Comparison of ENCODE assay signal across 9 cellular contexts in the genomic region with DNA sequence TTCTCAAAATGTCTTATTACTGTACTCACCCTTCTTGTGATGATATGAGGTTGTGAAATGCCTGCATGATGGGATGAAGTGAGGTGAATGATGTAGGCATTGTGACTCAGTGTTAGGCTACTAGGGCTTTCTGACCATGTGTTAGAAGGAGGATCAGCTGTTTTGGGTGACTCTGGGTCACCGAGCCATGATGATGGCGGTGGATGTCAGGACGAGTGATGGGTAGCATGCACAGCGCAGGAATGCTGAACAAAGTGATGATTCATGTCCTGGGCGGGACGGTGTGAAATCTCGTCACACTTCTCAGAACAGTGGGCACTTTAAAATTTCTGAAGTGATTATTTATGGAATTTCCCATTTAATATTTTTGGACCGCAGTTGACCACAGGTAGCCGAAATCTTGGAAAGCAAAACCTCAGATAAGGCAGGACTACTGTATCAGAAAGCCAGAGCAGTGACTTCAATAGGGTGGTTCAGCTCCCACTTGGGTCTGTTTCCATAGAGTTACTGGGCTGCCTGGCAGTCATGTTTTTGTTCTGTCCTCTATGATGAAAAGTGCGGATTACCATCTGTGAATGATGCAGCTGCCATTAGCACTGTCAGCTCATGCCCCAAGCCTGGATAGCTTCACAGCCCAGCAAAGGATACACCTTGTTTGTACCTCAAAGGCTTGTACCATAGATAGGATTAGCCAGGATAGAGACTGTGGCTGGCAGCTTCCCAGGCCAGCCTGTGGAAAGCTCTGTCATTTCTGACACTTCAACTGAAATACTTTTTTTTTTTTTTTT. TPM values are rescaled to one million over a fixed set of nuclear protein-coding genes. Genes with fewer than 3 reads are reported as not detected.
A peak's percentile ranks its signal among the peaks of the same experiment; 100 is the strongest.
DNase-seq lines count a peak whose midpoint lies in the region; ATAC-seq and TF ChIP-seq lines count a peak whose summit lies in the region.
"Had no signal": no experiment of that assay in that cellular context is flagged by ENCODE, and none has a peak within 500 bp of the region (broad histone marks: within the 10 kb centered on the region; RNA-seq: fewer than 3 reads in every experiment).

No MANE protein-coding gene starts in this region.

- CTCF ChIA-PET in CD4-positive, alpha-beta memory T cell (lab: Charles Lee; ENCODE audit: partially characterized antibody) = interaction anchor here (0.7 to 1.9 kb wide), 6 partner anchors 12 to 761 kb away, joined by 3 to 7 read pairs (median 3); no protein-coding TSS in a partner anchor

- H3K27ac Mint-ChIP-seq in CD4-positive, alpha-beta memory T cell = peak overlapping the region; percentile 2 to 93 (median 83)

- ATAC-seq in RWPE2 (ENCODE audit: low read depth) (peak; percentile 67), HG03025 (IDR thresholded peaks at IDR 0.05; ENCODE audit: low FRiP score, unreplicated experiment) (no peak)

- H3K27ac ChIP-seq in CD4-positive, alpha-beta memory T cell (ENCODE audit: low read depth, low read length) = peak overlapping the region; percentile 19
- peak overlapping the region; percentile 91 for H3K27ac ChIP-seq in RWPE2 (ENCODE audit: poor library complexity, severe bottlenecking)
- H3K27ac ChIP-seq in substantia nigra (ENCODE audit: low read depth, low read length, poor library complexity, severe bottlenecking) = no peak overlapping the region

- no peaks in the 10 kb centered on the region for H3K27me3 ChIP-seq in CD4-positive, alpha-beta memory T cell (ENCODE audit: insufficient read depth, low read length)
- no peaks in the 10 kb centered on the region for H3K27me3 ChIP-seq in RWPE2 (ENCODE audit: insufficient read depth, poor library complexity, severe bottlenecking)
- H3K27me3 ChIP-seq: dorsolateral prefrontal cortex had no signal

- H3K4me3 Mint-ChIP-seq in CD4-positive, alpha-beta memory T cell = peak overlapping the region in 7 of 8 donors; percentile 31 to 77 (median 60)

- no peaks in the 10 kb centered on the region for H3K27me3 Mint-ChIP-seq in CD4-positive, alpha-beta memory T cell

- H3K9me3 Mint-ChIP-seq in CD4-positive, alpha-beta memory T cell = no peaks in the 10 kb centered on the region

- TF ChIP-seq CTCF in RWPE2 (IDR thresholded peaks at IDR 0.05; ENCODE audit: poor library complexity, severe bottlenecking) = no peak

- intact Hi-C loops in CD4-positive, alpha-beta memory T cell (cut with micrococcal nuclease) = no loop called here

- POLR2A ChIA-PET in CD4-positive, alpha-beta memory T cell (lab: Charles Lee; ENCODE audit: partially characterized antibody) = interaction anchor here (1.0 to 20.0 kb wide), 6 partner anchors 8 to 34 kb away, joined by 3 to 324 read pairs (median 11); partner anchors contain the start of gene IL6R

- H3K4me3 ChIP-seq in CD4-positive, alpha-beta memory T cell (ENCODE audit: low read length in 2 of 2) = no peak overlapping the region
- no peak overlapping the region for H3K4me3 ChIP-seq in RWPE2 (ENCODE audit: severe bottlenecking)
- H3K4me3 ChIP-seq: dorsolateral prefrontal cortex had no signal

- peaks cover 49 to 66% of the 10 kb centered on the region in 2 donors for H3K36me3 Mint-ChIP-seq in CD4-positive, alpha-beta memory T cell

- peaks cover 54% of the 10 kb centered on the region for H3K36me3 ChIP-seq in CD4-positive, alpha-beta memory T cell (ENCODE audit: insufficient read depth, low read length)
- H3K36me3 ChIP-seq in RWPE2 (ENCODE audit: low read depth) = peaks cover 38% of the 10 kb centered on the region

- peaks cover 65% of the 10 kb centered on the region for H3K4me1 ChIP-seq in CD4-positive, alpha-beta memory T cell (ENCODE audit: insufficient read depth, low read length)
- peaks cover 46% of the 10 kb centered on the region for H3K4me1 ChIP-seq in RWPE2 (ENCODE audit: insufficient read depth, poor library complexity, severe bottlenecking)

- H3K4me1 Mint-ChIP-seq in CD4-positive, alpha-beta memory T cell = peaks cover 27 to 69% (median 48%) of the 10 kb centered on the region in 4 donors

- DNase-seq in CD4-positive, alpha-beta memory T cell = no peak
- DNase-seq in RWPE2 (ENCODE audit: low spot score) (peak; percentile 87), dedifferentiated amniotic fluid mesenchymal stem cell (ENCODE audit: extremely low spot score) (peak; percentile 56), renal cortical epithelial cell (ENCODE audit: low read depth) (peak; percentile 97), substantia nigra (lab: John Stamatoyannopoulos, UW) (no peak), NCI-H446 (lab: John Stamatoyannopoulos, UW) (no peak), NCI-H1092 treated with DMSO at 0.1 percent for 48 hours (lab: John Stamatoyannopoulos, UW) (no peak)

- H3K9me3 ChIP-seq in CD4-positive, alpha-beta memory T cell (ENCODE audit: control insufficient read depth in 1 of 2, low read length in 2 of 2) = no peaks in the 10 kb centered on the region
- H3K9me3 ChIP-seq in RWPE2 (ENCODE audit: severe bottlenecking) = no peaks in the 10 kb centered on the region

RNA-seq across cellular contexts. Expression of gene IL6R, which starts 26.6 kb away (rescaled TPM):
- 100 to 1,000 TPM; 101 to 106 TPM for total RNA-seq in CD4-positive, alpha-beta memory T cell
- polyA plus RNA-seq in CD4-positive, alpha-beta memory T cell = 10 to 100 TPM; 54.6 to 73.0 TPM
- 13.9 and 14.6 TPM in 2 replicates for total RNA-seq in renal cortical epithelial cell

Comparison
In these comparisons a context has a peak if more than half of its experiments do, and no peak if none do; other contexts are left out.
1. DNase-seq: peak in RWPE2 (single experiment), dedifferentiated amniotic fluid mesenchymal stem cell (single experiment) and renal cortical epithelial cell (single experiment); none in CD4-positive, alpha-beta memory T cell (0 of 5), substantia nigra (0 of 49), NCI-H446 (0 of 2) and NCI-H1092 treated with DMSO at 0.1 percent for 48 hours (single experiment).